Comparison of ENCODE assay signal across 29 cellular contexts in genomic region chr9:132957805-132958204, GRCh38. TPM values are rescaled to one million over a fixed set of nuclear protein-coding genes. Genes with fewer than 3 reads are reported as not detected.
"Had no signal": no experiment of that assay in that cellular context is flagged by ENCODE, and none has a peak within 500 bp of the region (broad histone marks: within the 10 kb centered on the region; RNA-seq: fewer than 3 reads in every experiment).

No MANE protein-coding gene starts in this region.

- DNase-seq: activated CD4-positive, alpha-beta T cell treated with anti-CD3 and anti-CD28 coated beads for 36 hours; activated CD4-positive, alpha-beta T cell treated with anti-CD3 and anti-CD28 coated beads, Interleukin-2, amount 10 ng/mL, durations not matched to agents 7 days and 5 days; activated CD4-positive, alpha-beta T cell treated with anti-CD3 and anti-CD28 coated beads, Interleukin-2, amount 50 U/mL, for 48 hours; activated CD8-positive, alpha-beta T cell treated with anti-CD3 and anti-CD28 coated beads, Interleukin-2, amount 10 ng/mL, durations not matched to agents 7 days and 5 days; activated gamma-delta T cell treated with Interleukin-2 at 50 U/mL for 16 hours; activated naive CD4-positive, alpha-beta T cell treated with anti-CD3 and anti-CD28 coated beads for 36 hours; activated naive CD8-positive, alpha-beta T cell treated with anti-CD3 and anti-CD28 coated beads, Interleukin-2, amount 50 U/mL, for 24 hours; activated T-cell treated with anti-CD3 and anti-CD28 coated beads, Interleukin-2, amount 50 U/mL, for 4 hours; anterior cingulate cortex; central memory CD4-positive, alpha-beta T cell; Kasumi-1; KG1; MM.1S; MV-4-11; NCI-H1092; NCI-H146; NCI-H187; NCI-H2029 treated with DMSO at 0.1 percent for 48 hours; NCI-H2107; NCI-H226; NCI-H446 treated with DMSO at 0.1 percent for 48 hours; NCI-H526; NCI-H748 treated with DMSO at 0.1 percent for 48 hours; Right ventricle myocardium superior had no signal

- ATAC-seq: activated CD4-positive, alpha-beta T cell treated with anti-CD3 and anti-CD28 coated beads for 36 hours; activated CD4-positive, CD25-positive, alpha-beta regulatory T cell treated with anti-CD3 and anti-CD28 coated beads, Interleukin-2, amount 50 U/mL, for 24 hours; activated CD8-positive, alpha-beta T cell treated with anti-CD3 and anti-CD28 coated beads, Interleukin-2, amount 10 ng/mL, durations not matched to agents 7 days and 5 days; activated naive CD8-positive, alpha-beta T cell treated with anti-CD3 and anti-CD28 coated beads, Interleukin-2, amount 50 U/mL, for 24 hours; activated T-cell treated with anti-CD3 and anti-CD28 coated beads, Interleukin-2, amount 50 U/mL, for 4 hours; WTC11 had no signal

RNA-seq across cellular contexts. Expression of gene GFI1B, which starts 20.7 kb away (rescaled TPM):
- total RNA-seq: activated CD4-positive, alpha-beta T cell treated with anti-CD3 and anti-CD28 coated beads, Interleukin-2, amount 10 ng/mL, durations not matched to agents 7 days and 5 days; activated CD8-positive, alpha-beta T cell treated with anti-CD3 and anti-CD28 coated beads, Interleukin-2, amount 10 ng/mL, durations not matched to agents 7 days and 5 days; activated naive CD4-positive, alpha-beta T cell treated with anti-CD3 and anti-CD28 coated beads for 36 hours; activated T-helper 1 cell treated with anti-CD3 and anti-CD28 coated beads, Interleukin-12 subunit alpha, Interleukin-12 subunit beta, Interleukin-2, Interleukin-4 antibody, amounts not matched to agents 30 ng/mL and 10 ng/mL and 1 ng/mL, durations not matched to agents 14 hours and 24 hours and 36 hours; Right ventricle myocardium superior; T-helper 1 cell treated with Interleukin-12 subunit alpha and Interleukin-12 subunit beta and Interleukin-4 antibody, amounts not matched to agents 30 ng/mL and 1 ng/mL, for 36 hours; T-helper 2 cell treated with Interferon-gamma antibody and Interleukin-4, amounts not matched to agents 100 ng/mL and 5 ng/mL, for 36 hours had no signal
